In the genomic region with DNA sequence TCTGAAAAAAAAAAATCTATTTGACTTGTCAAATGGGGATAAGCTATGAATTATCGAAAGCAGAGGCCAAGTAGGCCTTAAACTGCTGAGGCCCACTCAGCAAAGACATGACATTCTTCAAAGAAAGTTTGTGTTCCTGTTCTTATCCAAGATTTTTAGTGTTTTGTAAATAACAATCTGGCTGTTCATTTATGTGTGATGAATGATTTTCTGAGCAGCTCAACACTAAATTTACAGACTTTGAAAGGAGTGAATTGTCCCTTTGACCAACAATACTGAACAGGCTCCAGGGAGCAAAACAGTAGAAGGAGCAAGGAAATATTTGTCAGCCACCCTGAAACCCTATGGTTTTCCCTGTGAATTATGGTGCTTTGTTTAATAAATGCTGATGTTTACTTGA, we compare ENCODE assay signal across 1 cellular context.
TF ChIP-seq lines count a peak whose summit lies in the region.

No MANE protein-coding gene starts in this region.

TF ChIP-seq in GM23338, 12 proteins besides CTCF, POLR2A, EP300 and RAD21:
- TF ChIP-seq, protein P1, sequence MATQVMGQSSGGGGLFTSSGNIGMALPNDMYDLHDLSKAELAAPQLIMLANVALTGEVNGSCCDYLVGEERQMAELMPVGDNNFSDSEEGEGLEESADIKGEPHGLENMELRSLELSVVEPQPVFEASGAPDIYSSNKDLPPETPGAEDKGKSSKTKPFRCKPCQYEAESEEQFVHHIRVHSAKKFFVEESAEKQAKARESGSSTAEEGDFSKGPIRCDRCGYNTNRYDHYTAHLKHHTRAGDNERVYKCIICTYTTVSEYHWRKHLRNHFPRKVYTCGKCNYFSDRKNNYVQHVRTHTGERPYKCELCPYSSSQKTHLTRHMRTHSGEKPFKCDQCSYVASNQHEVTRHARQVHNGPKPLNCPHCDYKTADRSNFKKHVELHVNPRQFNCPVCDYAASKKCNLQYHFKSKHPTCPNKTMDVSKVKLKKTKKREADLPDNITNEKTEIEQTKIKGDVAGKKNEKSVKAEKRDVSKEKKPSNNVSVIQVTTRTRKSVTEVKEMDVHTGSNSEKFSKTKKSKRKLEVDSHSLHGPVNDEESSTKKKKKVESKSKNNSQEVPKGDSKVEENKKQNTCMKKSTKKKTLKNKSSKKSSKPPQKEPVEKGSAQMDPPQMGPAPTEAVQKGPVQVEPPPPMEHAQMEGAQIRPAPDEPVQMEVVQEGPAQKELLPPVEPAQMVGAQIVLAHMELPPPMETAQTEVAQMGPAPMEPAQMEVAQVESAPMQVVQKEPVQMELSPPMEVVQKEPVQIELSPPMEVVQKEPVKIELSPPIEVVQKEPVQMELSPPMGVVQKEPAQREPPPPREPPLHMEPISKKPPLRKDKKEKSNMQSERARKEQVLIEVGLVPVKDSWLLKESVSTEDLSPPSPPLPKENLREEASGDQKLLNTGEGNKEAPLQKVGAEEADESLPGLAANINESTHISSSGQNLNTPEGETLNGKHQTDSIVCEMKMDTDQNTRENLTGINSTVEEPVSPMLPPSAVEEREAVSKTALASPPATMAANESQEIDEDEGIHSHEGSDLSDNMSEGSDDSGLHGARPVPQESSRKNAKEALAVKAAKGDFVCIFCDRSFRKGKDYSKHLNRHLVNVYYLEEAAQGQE (IDR thresholded peaks at IDR 0.05; ENCODE audit: unreplicated experiment) = no peak
- TF ChIP-seq EZH2phosphoT487 (IDR thresholded peaks at IDR 0.05; ENCODE audit: unreplicated experiment) (no peak), ZNF331 (CRISPR knock-in tag; IDR thresholded peaks at IDR 0.05; ENCODE audit: low read depth) (no peak), POLR2AphosphoS5 (IDR thresholded peaks at IDR 0.05; ENCODE audit: low read depth) (no peak), ZNF114 (CRISPR knock-in tag; IDR thresholded peaks at IDR 0.05) (no peak), STAT1 (IDR thresholded peaks at IDR 0.05; ENCODE audit: unreplicated experiment) (no peak), NANOG (IDR thresholded peaks at IDR 0.05; ENCODE audit: borderline replicate concordance) (no peak), CREB1 (CRISPR knock-in tag; IDR thresholded peaks at IDR 0.05; ENCODE audit: low read depth) (no peak)
- TF ChIP-seq, protein P2, sequence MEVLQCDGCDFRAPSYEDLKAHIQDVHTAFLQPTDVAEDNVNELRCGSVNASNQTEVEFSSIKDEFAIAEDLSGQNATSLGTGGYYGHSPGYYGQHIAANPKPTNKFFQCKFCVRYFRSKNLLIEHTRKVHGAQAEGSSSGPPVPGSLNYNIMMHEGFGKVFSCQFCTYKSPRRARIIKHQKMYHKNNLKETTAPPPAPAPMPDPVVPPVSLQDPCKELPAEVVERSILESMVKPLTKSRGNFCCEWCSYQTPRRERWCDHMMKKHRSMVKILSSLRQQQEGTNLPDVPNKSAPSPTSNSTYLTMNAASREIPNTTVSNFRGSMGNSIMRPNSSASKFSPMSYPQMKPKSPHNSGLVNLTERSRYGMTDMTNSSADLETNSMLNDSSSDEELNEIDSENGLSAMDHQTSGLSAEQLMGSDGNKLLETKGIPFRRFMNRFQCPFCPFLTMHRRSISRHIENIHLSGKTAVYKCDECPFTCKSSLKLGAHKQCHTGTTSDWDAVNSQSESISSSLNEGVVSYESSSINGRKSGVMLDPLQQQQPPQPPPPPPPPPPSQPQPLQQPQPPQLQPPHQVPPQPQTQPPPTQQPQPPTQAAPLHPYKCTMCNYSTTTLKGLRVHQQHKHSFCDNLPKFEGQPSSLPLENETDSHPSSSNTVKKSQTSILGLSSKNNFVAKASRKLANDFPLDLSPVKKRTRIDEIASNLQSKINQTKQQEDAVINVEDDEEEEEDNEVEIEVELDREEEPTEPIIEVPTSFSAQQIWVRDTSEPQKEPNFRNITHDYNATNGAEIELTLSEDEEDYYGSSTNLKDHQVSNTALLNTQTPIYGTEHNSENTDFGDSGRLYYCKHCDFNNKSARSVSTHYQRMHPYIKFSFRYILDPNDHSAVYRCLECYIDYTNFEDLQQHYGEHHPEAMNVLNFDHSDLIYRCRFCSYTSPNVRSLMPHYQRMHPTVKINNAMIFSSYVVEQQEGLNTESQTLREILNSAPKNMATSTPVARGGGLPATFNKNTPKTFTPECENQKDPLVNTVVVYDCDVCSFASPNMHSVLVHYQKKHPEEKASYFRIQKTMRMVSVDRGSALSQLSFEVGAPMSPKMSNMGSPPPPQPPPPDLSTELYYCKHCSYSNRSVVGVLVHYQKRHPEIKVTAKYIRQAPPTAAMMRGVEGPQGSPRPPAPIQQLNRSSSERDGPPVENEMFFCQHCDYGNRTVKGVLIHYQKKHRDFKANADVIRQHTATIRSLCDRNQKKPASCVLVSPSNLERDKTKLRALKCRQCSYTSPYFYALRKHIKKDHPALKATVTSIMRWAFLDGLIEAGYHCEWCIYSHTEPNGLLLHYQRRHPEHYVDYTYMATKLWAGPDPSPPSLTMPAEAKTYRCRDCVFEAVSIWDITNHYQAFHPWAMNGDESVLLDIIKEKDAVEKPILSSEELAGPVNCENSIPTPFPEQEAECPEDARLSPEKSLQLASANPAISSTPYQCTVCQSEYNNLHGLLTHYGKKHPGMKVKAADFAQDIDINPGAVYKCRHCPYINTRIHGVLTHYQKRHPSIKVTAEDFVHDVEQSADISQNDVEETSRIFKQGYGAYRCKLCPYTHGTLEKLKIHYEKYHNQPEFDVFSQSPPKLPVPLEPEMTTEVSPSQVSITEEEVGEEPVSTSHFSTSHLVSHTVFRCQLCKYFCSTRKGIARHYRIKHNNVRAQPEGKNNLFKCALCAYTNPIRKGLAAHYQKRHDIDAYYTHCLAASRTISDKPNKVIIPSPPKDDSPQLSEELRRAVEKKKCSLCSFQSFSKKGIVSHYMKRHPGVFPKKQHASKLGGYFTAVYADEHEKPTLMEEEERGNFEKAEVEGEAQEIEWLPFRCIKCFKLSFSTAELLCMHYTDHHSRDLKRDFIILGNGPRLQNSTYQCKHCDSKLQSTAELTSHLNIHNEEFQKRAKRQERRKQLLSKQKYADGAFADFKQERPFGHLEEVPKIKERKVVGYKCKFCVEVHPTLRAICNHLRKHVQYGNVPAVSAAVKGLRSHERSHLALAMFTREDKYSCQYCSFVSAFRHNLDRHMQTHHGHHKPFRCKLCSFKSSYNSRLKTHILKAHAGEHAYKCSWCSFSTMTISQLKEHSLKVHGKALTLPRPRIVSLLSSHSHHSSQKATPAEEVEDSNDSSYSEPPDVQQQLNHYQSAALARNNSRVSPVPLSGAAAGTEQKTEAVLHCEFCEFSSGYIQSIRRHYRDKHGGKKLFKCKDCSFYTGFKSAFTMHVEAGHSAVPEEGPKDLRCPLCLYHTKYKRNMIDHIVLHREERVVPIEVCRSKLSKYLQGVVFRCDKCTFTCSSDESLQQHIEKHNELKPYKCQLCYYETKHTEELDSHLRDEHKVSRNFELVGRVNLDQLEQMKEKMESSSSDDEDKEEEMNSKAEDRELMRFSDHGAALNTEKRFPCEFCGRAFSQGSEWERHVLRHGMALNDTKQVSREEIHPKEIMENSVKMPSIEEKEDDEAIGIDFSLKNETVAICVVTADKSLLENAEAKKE (CRISPR knock-in tag; IDR thresholded peaks at IDR 0.05) = no peak
- TF ChIP-seq, protein P3, sequence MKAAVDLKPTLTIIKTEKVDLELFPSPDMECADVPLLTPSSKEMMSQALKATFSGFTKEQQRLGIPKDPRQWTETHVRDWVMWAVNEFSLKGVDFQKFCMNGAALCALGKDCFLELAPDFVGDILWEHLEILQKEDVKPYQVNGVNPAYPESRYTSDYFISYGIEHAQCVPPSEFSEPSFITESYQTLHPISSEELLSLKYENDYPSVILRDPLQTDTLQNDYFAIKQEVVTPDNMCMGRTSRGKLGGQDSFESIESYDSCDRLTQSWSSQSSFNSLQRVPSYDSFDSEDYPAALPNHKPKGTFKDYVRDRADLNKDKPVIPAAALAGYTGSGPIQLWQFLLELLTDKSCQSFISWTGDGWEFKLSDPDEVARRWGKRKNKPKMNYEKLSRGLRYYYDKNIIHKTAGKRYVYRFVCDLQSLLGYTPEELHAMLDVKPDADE (IDR thresholded peaks at IDR 0.05) = no peak
